8 cellular contexts compared by ENCODE assay signal in genomic region chr2:168948621-168949212, GRCh38. TPM values are rescaled to one million over a fixed set of nuclear protein-coding genes. Genes with fewer than 3 reads are reported as not detected.
DNase-seq lines count a peak whose midpoint lies in the region; ATAC-seq lines count a peak whose summit lies in the region.

No MANE protein-coding gene starts in this region.

- in situ Hi-C loops in HAP-1 (cut with MboI; ENCODE audit: low sequenced_read_pairs) = no loop called here

- no peak overlapping the region for H3K4me3 ChIP-seq in HAP-1

- H3K36me3 ChIP-seq in HAP-1 (replicated peaks) = no peaks in the 10 kb centered on the region

- peaks cover 0 to 15% (median 13%) of the 10 kb centered on the region in 6 donors for H3K9me3 Mint-ChIP-seq in immature natural killer cell

- no peak overlapping the region for H3K4me3 Mint-ChIP-seq in immature natural killer cell

- H3K27me3 ChIP-seq in HAP-1 (ENCODE audit: low read depth) = peaks cover 20% of the 10 kb centered on the region

- peaks cover 0 to 4% (median 0%) of the 10 kb centered on the region in 3 donors for H3K36me3 Mint-ChIP-seq in immature natural killer cell

- H3K9me3 ChIP-seq in HAP-1 = no peaks in the 10 kb centered on the region

- peak; percentile 37 for DNase-seq in D341Med (ENCODE audit: low spot score)
- DNase-seq in HAP-1 (ENCODE audit: low spot score in 2 of 2) = peak; percentile 5 to 23
- DNase-seq in SK-N-DZ (ENCODE audit: low spot score) = peak; percentile 16
- DNase-seq in immature natural killer cell = peak in 2 of 3 donors; percentile 2 to 3
- no peak for DNase-seq in islet precursor cell
- no peak for DNase-seq in pons (ENCODE audit: low spot score)

- H3K4me1 ChIP-seq in HAP-1 = no peaks in the 10 kb centered on the region

- H3K27me3 Mint-ChIP-seq in immature natural killer cell (ENCODE audit: low read depth in 3 of 3) = peaks cover 5 to 7% (median 5%) of the 10 kb centered on the region in 3 donors

- ATAC-seq in GM18858 (IDR thresholded peaks at IDR 0.05; ENCODE audit: unreplicated experiment) (no peak), GM21717 (IDR thresholded peaks at IDR 0.05; ENCODE audit: unreplicated experiment) (no peak)

- H3K4me1 Mint-ChIP-seq in immature natural killer cell = no peaks in the 10 kb centered on the region

- no peak overlapping the region for H3K27ac Mint-ChIP-seq in immature natural killer cell

RNA-seq across cellular contexts. Expression of gene G6PC2, which starts 47.6 kb away (rescaled TPM):
- polyA plus RNA-seq in SK-N-DZ (2014; cell fraction: cytosol; rRNA removed) = not detected in 2 replicates
- not detected in 2 replicates for polyA plus RNA-seq in SK-N-DZ (2014; cell fraction: nucleus; rRNA removed)
- not detected for polyA plus RNA-seq in immature natural killer cell

RNA-seq across cellular contexts. Expression of gene SPC25, which starts 58.5 kb away (rescaled TPM):
- 45.9 and 47.8 TPM in 2 replicates for polyA plus RNA-seq in SK-N-DZ (2014; cell fraction: cytosol; rRNA removed)
- 19.4 and 26.6 TPM in 2 replicates for polyA plus RNA-seq in SK-N-DZ (2014; cell fraction: nucleus; rRNA removed)
- 1 to 10 TPM in 1 of 3 donors, under 1 TPM in 1, not detected in 1; 0.39 to 1.7 TPM for polyA plus RNA-seq in immature natural killer cell

Comparison
In these comparisons a context has a peak if more than half of its experiments do, and no peak if none do; other contexts are left out.
1. DNase-seq: peak in D341Med (single experiment), HAP-1 (2 of 2), SK-N-DZ (single experiment) and immature natural killer cell (2 of 3); none in islet precursor cell (single experiment) and pons (single experiment).